ENCODE assay signal across 27 cellular contexts in genomic region chr6:111644893-111645430, GRCh38.
"Had no signal": no experiment of that assay in that cellular context is flagged by ENCODE, and none has a peak within 500 bp of the region (broad histone marks: within the 10 kb centered on the region; RNA-seq: fewer than 3 reads in every experiment).

No MANE protein-coding gene starts in this region.

- H3K9ac ChIP-seq: neural progenitor cell had no signal

- DNase-seq: activated CD8-positive, alpha-beta memory T cell treated with anti-CD3 and anti-CD28 coated beads, Interleukin-2, amount 10 ng/mL, durations not matched to agents 7 days and 5 days; activated CD8-positive, alpha-beta T cell treated with anti-CD3 and anti-CD28 coated beads, Interleukin-2, amount 10 ng/mL, durations not matched to agents 7 days and 5 days; activated T-cell treated with anti-CD3 and anti-CD28 coated beads, Interleukin-2, amount 50 U/mL, for 48 hours; aorta; body of pancreas; cerebellar nuclear complex; colonic mucosa; dorsolateral prefrontal cortex; effector memory CD8-positive, alpha-beta T cell; foreskin fibroblast; heart left ventricle; hypothalamus; immature natural killer cell; kidney; left colon; naive B cell; right cardiac atrium; spleen; stimulated activated naive CD4-positive, alpha-beta T cell treated with Interleukin-2 at 50 U/mL for 16 hours; T-cell; transverse colon had no signal

- H3K36me3 ChIP-seq: cardiac muscle cell, colonic mucosa, heart left ventricle, neural progenitor cell, spleen, transverse colon had no signal

- H3K4me3 ChIP-seq: body of pancreas, cardiac muscle cell, colonic mucosa, dorsolateral prefrontal cortex, heart left ventricle, neural progenitor cell, spleen, transverse colon had no signal

- H3K4me1 Mint-ChIP-seq: activated CD8-positive, alpha-beta memory T cell treated with anti-CD3 and anti-CD28 coated beads, Interleukin-2, amount 10 ng/mL, durations not matched to agents 7 days and 5 days; activated naive CD4-positive, alpha-beta T cell treated with anti-CD3 and anti-CD28 coated beads, Interleukin-2, amount 50 U/mL, for 24 hours; immature natural killer cell had no signal

- H3K4me2 ChIP-seq: neural progenitor cell had no signal

- H3K4me1 ChIP-seq: body of pancreas, colonic mucosa, neural progenitor cell had no signal

- H3K4me3 Mint-ChIP-seq: activated CD8-positive, alpha-beta memory T cell treated with anti-CD3 and anti-CD28 coated beads, Interleukin-2, amount 10 ng/mL, durations not matched to agents 7 days and 5 days; activated CD8-positive, alpha-beta T cell treated with anti-CD3 and anti-CD28 coated beads, Interleukin-2, amount 10 ng/mL, durations not matched to agents 7 days and 5 days; activated naive CD4-positive, alpha-beta T cell treated with anti-CD3 and anti-CD28 coated beads, Interleukin-2, amount 50 U/mL, for 24 hours; effector memory CD8-positive, alpha-beta T cell; immature natural killer cell; mesothelial cell of epicardium; naive B cell; neural progenitor cell; T-cell had no signal

- H3K27me3 ChIP-seq: body of pancreas, cardiac muscle cell, colonic mucosa, dorsolateral prefrontal cortex, heart left ventricle, neural progenitor cell, spleen, transverse colon had no signal

- ATAC-seq: activated CD8-positive, alpha-beta memory T cell treated with anti-CD3 and anti-CD28 coated beads, Interleukin-2, amount 10 ng/mL, durations not matched to agents 7 days and 5 days; activated CD8-positive, alpha-beta T cell treated with anti-CD3 and anti-CD28 coated beads, Interleukin-2, amount 10 ng/mL, durations not matched to agents 7 days and 5 days; body of pancreas; effector memory CD8-positive, alpha-beta T cell; heart left ventricle; left colon; right cardiac atrium; T-cell had no signal

- H3K36me3 Mint-ChIP-seq: naive B cell had no signal

- H3K9me3 ChIP-seq: body of pancreas, colonic mucosa, heart left ventricle, spleen, transverse colon had no signal

- H2AFZ ChIP-seq: neural progenitor cell had no signal

- FAIRE-seq: kidney, TTC549 had no signal

- H3K27ac ChIP-seq: body of pancreas, cardiac muscle cell, colonic mucosa, dorsolateral prefrontal cortex, heart left ventricle, neural progenitor cell, spleen, transverse colon had no signal

- H3K9me3 Mint-ChIP-seq: activated naive CD4-positive, alpha-beta T cell treated with anti-CD3 and anti-CD28 coated beads, Interleukin-2, amount 50 U/mL, for 24 hours; activated T-helper 2 cell treated with anti-CD3 and anti-CD28 coated beads, Interferon-gamma antibody, Interleukin-2, Interleukin-4, amounts not matched to agents 10 μg/mL and 5 μg/mL and 100 μg/mL, durations not matched to agents 14 hours and 24 hours and 36 hours; effector memory CD8-positive, alpha-beta T cell; naive B cell; T-cell had no signal

- H3K27me3 Mint-ChIP-seq: activated CD8-positive, alpha-beta memory T cell treated with anti-CD3 and anti-CD28 coated beads, Interleukin-2, amount 10 ng/mL, durations not matched to agents 7 days and 5 days; activated naive CD4-positive, alpha-beta T cell treated with anti-CD3 and anti-CD28 coated beads, Interleukin-2, amount 50 U/mL, for 24 hours; effector memory CD8-positive, alpha-beta T cell; naive B cell; T-cell had no signal

- H3K27ac Mint-ChIP-seq: activated CD8-positive, alpha-beta memory T cell treated with anti-CD3 and anti-CD28 coated beads, Interleukin-2, amount 10 ng/mL, durations not matched to agents 7 days and 5 days; activated CD8-positive, alpha-beta T cell treated with anti-CD3 and anti-CD28 coated beads, Interleukin-2, amount 10 ng/mL, durations not matched to agents 7 days and 5 days; activated naive CD4-positive, alpha-beta T cell treated with anti-CD3 and anti-CD28 coated beads, Interleukin-2, amount 50 U/mL, for 24 hours; activated T-helper 2 cell treated with anti-CD3 and anti-CD28 coated beads, Interferon-gamma antibody, Interleukin-2, Interleukin-4, amounts not matched to agents 10 μg/mL and 5 μg/mL and 100 μg/mL, durations not matched to agents 14 hours and 24 hours and 36 hours; mesothelial cell of epicardium; neural progenitor cell; T-cell had no signal
